Comparison of ENCODE assay signal across 8 cellular contexts in genomic region chr12:132986885-132987225, GRCh38. TPM values are rescaled to one million over a fixed set of nuclear protein-coding genes. Genes with fewer than 3 reads are reported as not detected.
DNase-seq lines count a peak whose midpoint lies in the region; ATAC-seq and TF ChIP-seq lines count a peak whose summit lies in the region.

No MANE protein-coding gene starts in this region.

- H3K27ac ChIP-seq in coronary artery = peak overlapping the region; percentile 86 to 89

- TF ChIP-seq CTCF in NB4 (IDR thresholded peaks at IDR 0.05; ENCODE audit: low read depth, low read length) = no peak
- TF ChIP-seq CTCF in coronary artery (IDR thresholded peaks at IDR 0.05) = no peak

- H3K36me3 Mint-ChIP-seq in activated CD4-positive, alpha-beta T cell treated with anti-CD3 and anti-CD28 coated beads for 36 hours (ENCODE audit: low read depth) = peaks cover 56% of the 10 kb centered on the region
- H3K36me3 Mint-ChIP-seq in naive thymus-derived CD8-positive, alpha-beta T cell = peaks cover 21 to 42% (median 40%) of the 10 kb centered on the region in 3 donors

- H3K9me3 Mint-ChIP-seq in activated CD4-positive, alpha-beta T cell treated with anti-CD3 and anti-CD28 coated beads for 36 hours (ENCODE audit: low read depth) = peaks cover 22% of the 10 kb centered on the region
- H3K9me3 Mint-ChIP-seq in naive thymus-derived CD8-positive, alpha-beta T cell = peaks cover 6 to 50% (median 21%) of the 10 kb centered on the region in 9 donors

- intact Hi-C loops in activated CD4-positive, alpha-beta T cell treated with anti-CD3 and anti-CD28 coated beads for 36 hours (cut with DNase I, micrococcal nuclease) = loop anchor here (1.0 to 2.0 kb wide), 9 partner anchors 31 to 194 kb away; partner anchors contain the start of genes ZNF10 (in 2 of the 2), ZNF140 (in 2 of the 2), ZNF268 (in 2 of the 2) and ZNF605 (in 2 of the 2)

- no peak for TF ChIP-seq POLR2A in NB4 (IDR thresholded peaks at IDR 0.05; ENCODE audit: extremely low read depth, insufficient read length)

- peak overlapping the region; percentile 79 for H3K4me3 Mint-ChIP-seq in activated CD4-positive, alpha-beta T cell treated with anti-CD3 and anti-CD28 coated beads for 36 hours
- peak overlapping the region; percentile 84 to 97 (median 94) for H3K4me3 Mint-ChIP-seq in naive thymus-derived CD8-positive, alpha-beta T cell

- H3K27ac Mint-ChIP-seq in activated CD4-positive, alpha-beta T cell treated with anti-CD3 and anti-CD28 coated beads for 36 hours = peak overlapping the region; percentile 96
- H3K27ac Mint-ChIP-seq in naive thymus-derived CD8-positive, alpha-beta T cell = peak overlapping the region; percentile 76 to 98 (median 97)

- peaks cover 4% of the 10 kb centered on the region for H3K27me3 Mint-ChIP-seq in activated CD4-positive, alpha-beta T cell treated with anti-CD3 and anti-CD28 coated beads for 36 hours
- H3K27me3 Mint-ChIP-seq in naive thymus-derived CD8-positive, alpha-beta T cell = peaks cover 0 to 7% (median 5%) of the 10 kb centered on the region in 5 donors

- POLR2A ChIA-PET in activated CD4-positive, alpha-beta T cell treated with anti-CD3 and anti-CD28 coated beads for 36 hours (lab: Charles Lee) = interaction anchor here (0.9 to 1.5 kb wide), 2 partner anchors 17 to 93 kb away, joined by 3 to 6 read pairs; no protein-coding TSS in a partner anchor
- POLR2A ChIA-PET in naive thymus-derived CD8-positive, alpha-beta T cell (lab: Charles Lee) = interaction anchor here (0.7 to 3.3 kb wide), 14 partner anchors 11 to 277 kb away, joined by 3 to 26 read pairs (median 6); partner anchors contain the start of genes ZNF10, ZNF140, ZNF268 and ZNF605

- peak overlapping the region; percentile 91 for H3K4me3 ChIP-seq in NB4 (ENCODE audit: low read depth, low read length)
- peak overlapping the region; percentile 86 for H3K4me3 ChIP-seq in coronary artery

- no peak for DNase-seq in activated CD4-positive, alpha-beta T cell treated with anti-CD3 and anti-CD28 coated beads for 36 hours
- no peak for DNase-seq in activated CD4-positive, alpha-beta T cell treated with anti-CD3 and anti-CD28 coated beads, Interleukin-2, amount 50 U/mL, for 1 hour
- peak; percentile 47 for DNase-seq in NB4 (ENCODE audit: low read depth)
- DNase-seq in coronary artery (ENCODE audit: low spot score) = no peak
- DNase-seq in naive thymus-derived CD8-positive, alpha-beta T cell = peak in 1 of 10 donors; percentile 15
- DNase-seq in NCI-H510A (lab: John Stamatoyannopoulos, UW) = no peak
- DNase-seq in cerebellum (ENCODE audit: low spot score) = no peak

- CTCF ChIA-PET in activated CD4-positive, alpha-beta T cell treated with anti-CD3 and anti-CD28 coated beads for 36 hours (lab: Charles Lee) = interaction anchor here (0.6 to 1.5 kb wide), 4 partner anchors 11 to 197 kb away, joined by 3 to 5 read pairs (median 3); partner anchors contain the start of gene ZNF268

- ATAC-seq in activated CD4-positive, alpha-beta T cell treated with anti-CD3 and anti-CD28 coated beads for 36 hours = peak; percentile 1
- ATAC-seq in naive thymus-derived CD8-positive, alpha-beta T cell = peak in 1 of 2 donors; percentile 3
- no peak for ATAC-seq in HG03457 (IDR thresholded peaks at IDR 0.05; ENCODE audit: unreplicated experiment)

- H3K4me1 Mint-ChIP-seq in activated CD4-positive, alpha-beta T cell treated with anti-CD3 and anti-CD28 coated beads for 36 hours = peaks cover 26% of the 10 kb centered on the region
- peaks cover 22 to 39% (median 32%) of the 10 kb centered on the region in 4 donors for H3K4me1 Mint-ChIP-seq in naive thymus-derived CD8-positive, alpha-beta T cell

RNA-seq across cellular contexts. Expression of gene ZNF26, which starts 0.7 kb away (rescaled TPM):
- 10 to 100 TPM; 12.3 to 17.0 TPM for total RNA-seq in activated CD4-positive, alpha-beta T cell treated with anti-CD3 and anti-CD28 coated beads for 36 hours
- total RNA-seq in naive thymus-derived CD8-positive, alpha-beta T cell = 10 to 100 TPM; 30.0 to 34.2 TPM
- 10 to 100 TPM; 10.6 to 19.2 (median 15.6) TPM for polyA plus RNA-seq in naive thymus-derived CD8-positive, alpha-beta T cell
- total RNA-seq in cerebellum = 21.2 TPM

RNA-seq across cellular contexts. Expression of gene ZNF605, which starts 30.7 kb away (rescaled TPM):
- 1 to 10 TPM; 8.0 to 8.3 TPM for total RNA-seq in activated CD4-positive, alpha-beta T cell treated with anti-CD3 and anti-CD28 coated beads for 36 hours
- total RNA-seq in naive thymus-derived CD8-positive, alpha-beta T cell = 10 to 100 TPM; 17.4 to 18.6 TPM
- under 1 TPM; 0.46 to 0.72 (median 0.65) TPM for polyA plus RNA-seq in naive thymus-derived CD8-positive, alpha-beta T cell
- 35.0 TPM for total RNA-seq in cerebellum

RNA-seq across cellular contexts. Expression of gene ZNF84, which starts 50.5 kb away (rescaled TPM):
- total RNA-seq in activated CD4-positive, alpha-beta T cell treated with anti-CD3 and anti-CD28 coated beads for 36 hours = 10 to 100 TPM; 21.5 to 24.1 TPM
- total RNA-seq in naive thymus-derived CD8-positive, alpha-beta T cell = 10 to 100 TPM; 58.3 to 60.3 TPM
- 10 to 100 TPM; 16.9 to 19.0 (median 18.2) TPM for polyA plus RNA-seq in naive thymus-derived CD8-positive, alpha-beta T cell
- 120 TPM for total RNA-seq in cerebellum
